ENCODE assay signal across 18 cellular contexts in the genomic region with DNA sequence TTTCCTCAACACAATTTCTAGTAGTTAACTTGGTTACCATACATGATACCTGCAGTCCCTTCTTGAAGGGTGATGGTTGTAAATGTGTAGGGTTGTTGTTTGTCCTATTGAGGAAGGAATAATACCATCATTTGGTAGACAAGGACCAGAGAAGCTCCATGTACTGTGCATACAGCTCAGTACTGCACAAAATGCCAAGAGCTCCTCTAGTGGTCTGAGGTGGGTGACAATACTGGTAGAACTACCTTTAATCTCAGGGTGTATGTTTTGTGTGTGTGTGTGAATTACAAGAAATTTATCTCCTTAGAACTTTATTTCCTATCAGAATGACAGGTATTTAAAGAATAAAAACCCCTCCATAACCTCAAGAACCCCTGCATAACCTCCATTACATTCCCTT.
DNase-seq lines count a peak whose midpoint lies in the region; ATAC-seq and TF ChIP-seq lines count a peak whose summit lies in the region.
"Had no signal": no experiment of that assay in that cellular context is flagged by ENCODE, and none has a peak within 500 bp of the region (broad histone marks: within the 10 kb centered on the region; RNA-seq: fewer than 3 reads in every experiment).

No MANE protein-coding gene starts in this region.

- H3K36me3 Mint-ChIP-seq in type B pancreatic cell = no peaks in the 10 kb centered on the region
- H3K36me3 Mint-ChIP-seq in effector memory CD8-positive, alpha-beta T cell (ENCODE audit: insufficient read depth) = no peaks in the 10 kb centered on the region

- in situ Hi-C loops in astrocyte of the spinal cord (cut with HindIII; ENCODE audit: low sequenced_read_pairs) = no loop called here

- peak; percentile 20 for DNase-seq in NCI-H82 (lab: John Stamatoyannopoulos, UW)
- no peak for DNase-seq in NCI-H82 treated with DMSO at 0.1 percent for 48 hours (lab: John Stamatoyannopoulos, UW; ENCODE audit: unreplicated experiment)
- peak; percentile 19 for DNase-seq in NAMALWA (ENCODE audit: low spot score)
- no peak for DNase-seq in astrocyte of the spinal cord (ENCODE audit: low read depth, low spot score)
- DNase-seq in type B pancreatic cell (ENCODE audit: extremely low spot score, unreplicated experiment) = no peak
- no peak for DNase-seq in effector memory CD8-positive, alpha-beta T cell
- no peak for DNase-seq in HK-2 (ENCODE audit: unreplicated experiment)
- DNase-seq: ACHN; activated CD4-positive, alpha-beta T cell treated with anti-CD3 and anti-CD28 coated beads, Interleukin-2, amount 50 U/mL, for 48 hours; CD4-positive, alpha-beta T cell; IMR-90; kidney glomerular epithelial cell; NCI-H1105; NCI-H345; nephron progenitor cell; PC-9; stimulated activated naive CD8-positive, alpha-beta T cell treated with anti-CD3 and anti-CD28 coated beads, Interleukin-15, amount 100 ng/mL, for 72 hours had no signal

- H3K4me3 ChIP-seq in astrocyte of the spinal cord (ENCODE audit: low read depth, low read length) = no peak overlapping the region
- H3K4me3 ChIP-seq: PC-9 had no signal

- H3K4me1 Mint-ChIP-seq in type B pancreatic cell (ENCODE audit: unreplicated experiment) = no peaks in the 10 kb centered on the region
- H3K4me1 Mint-ChIP-seq in effector memory CD8-positive, alpha-beta T cell (ENCODE audit: low read depth in 2 of 2) = no peaks in the 10 kb centered on the region
- H3K4me1 Mint-ChIP-seq: stimulated activated naive CD8-positive, alpha-beta T cell treated with anti-CD3 and anti-CD28 coated beads, Interleukin-15, amount 100 ng/mL, for 72 hours had no signal

- H3K27me3 Mint-ChIP-seq in type B pancreatic cell = no peaks in the 10 kb centered on the region
- H3K27me3 Mint-ChIP-seq in effector memory CD8-positive, alpha-beta T cell = no peaks in the 10 kb centered on the region
- H3K27me3 Mint-ChIP-seq: CD4-positive, alpha-beta T cell; stimulated activated naive CD8-positive, alpha-beta T cell treated with anti-CD3 and anti-CD28 coated beads, Interleukin-15, amount 100 ng/mL, for 72 hours had no signal

- no peak for ATAC-seq in HG02970 (IDR thresholded peaks at IDR 0.05; ENCODE audit: low FRiP score, unreplicated experiment)
- no peak for ATAC-seq in effector memory CD8-positive, alpha-beta T cell (replicated peaks)
- ATAC-seq: stimulated activated naive CD8-positive, alpha-beta T cell treated with anti-CD3 and anti-CD28 coated beads, Interleukin-15, amount 100 ng/mL, for 72 hours had no signal

- H3K4me3 Mint-ChIP-seq in type B pancreatic cell = no peak overlapping the region
- H3K4me3 Mint-ChIP-seq in effector memory CD8-positive, alpha-beta T cell = no peak overlapping the region
- H3K4me3 Mint-ChIP-seq: CD4-positive, alpha-beta T cell; nephron progenitor cell; stimulated activated naive CD8-positive, alpha-beta T cell treated with anti-CD3 and anti-CD28 coated beads, Interleukin-15, amount 100 ng/mL, for 72 hours had no signal

- no peaks in the 10 kb centered on the region for H3K9me3 Mint-ChIP-seq in type B pancreatic cell
- peaks cover 0 to 2% of the 10 kb centered on the region in 2 donors for H3K9me3 Mint-ChIP-seq in effector memory CD8-positive, alpha-beta T cell
- H3K9me3 Mint-ChIP-seq: CD4-positive, alpha-beta T cell; nephron progenitor cell; stimulated activated naive CD8-positive, alpha-beta T cell treated with anti-CD3 and anti-CD28 coated beads, Interleukin-15, amount 100 ng/mL, for 72 hours had no signal

- no peak overlapping the region for H3K27ac Mint-ChIP-seq in type B pancreatic cell
- H3K27ac Mint-ChIP-seq in effector memory CD8-positive, alpha-beta T cell = no peak overlapping the region
- H3K27ac Mint-ChIP-seq: CD4-positive, alpha-beta T cell; nephron progenitor cell; stimulated activated naive CD8-positive, alpha-beta T cell treated with anti-CD3 and anti-CD28 coated beads, Interleukin-15, amount 100 ng/mL, for 72 hours had no signal

- TF ChIP-seq CTCF in astrocyte of the spinal cord (IDR thresholded peaks at IDR 0.05; ENCODE audit: low read depth, low read length) = peak; percentile 13
- peak; percentile 31 for TF ChIP-seq CTCF in type B pancreatic cell (conservative IDR thresholded peaks at IDR 0.05)

Comparison
In these comparisons a context has a peak if more than half of its experiments do, and no peak if none do; other contexts are left out.
1. DNase-seq: peak in NCI-H82 (single experiment) and NAMALWA (single experiment); none in NCI-H82 treated with DMSO at 0.1 percent for 48 hours (single experiment), astrocyte of the spinal cord (single experiment), type B pancreatic cell (single experiment), effector memory CD8-positive, alpha-beta T cell (0 of 3) and HK-2 (single experiment).